In genomic region chr14:23689709-23690514, GRCh38 we compare ENCODE assay signal across 10 cellular contexts. TPM values are rescaled to one million over a fixed set of nuclear protein-coding genes. Genes with fewer than 3 reads are reported as not detected.
"Had no signal": no experiment of that assay in that cellular context is flagged by ENCODE, and none has a peak within 500 bp of the region (broad histone marks: within the 10 kb centered on the region; RNA-seq: fewer than 3 reads in every experiment).

No MANE protein-coding gene starts in this region.

RNA-seq across cellular contexts. Expression of gene DHRS2, which starts 53.7 kb away (rescaled TPM):
- total RNA-seq: naive thymus-derived CD8-positive, alpha-beta T cell; neural crest cell; osteocyte; posterior vena cava; right cardiac atrium; sciatic nerve; subcutaneous adipose tissue; temporal lobe; thoracic aorta; thyroid gland had no signal
- polyA plus RNA-seq: naive thymus-derived CD8-positive, alpha-beta T cell; right cardiac atrium had no signal
